8 cellular contexts compared by ENCODE assay signal in genomic region chr19:8571006-8571411, GRCh38. TPM values are rescaled to one million over a fixed set of nuclear protein-coding genes. Genes with fewer than 3 reads are reported as not detected.
DNase-seq lines count a peak whose midpoint lies in the region; ATAC-seq and TF ChIP-seq lines count a peak whose summit lies in the region.

No MANE protein-coding gene starts in this region.

- POLR2A ChIA-PET in SK-N-SH (lab: Yijun Ruan, JAX), result no interaction called here

- H3K4me2 ChIP-seq in SK-N-SH, result peak overlapping the region; percentile 27

- no peaks in the 10 kb centered on the region for H3K36me3 ChIP-seq in SK-N-SH (replicated peaks in 1 of 2; ENCODE audit: control insufficient read depth in 1 of 2, insufficient read depth in 2 of 2, low read length in 1 of 2)
- H3K36me3 ChIP-seq in mucosa of rectum (ENCODE audit: control insufficient read depth in 2 of 2, insufficient read depth in 2 of 2, low read length in 2 of 2), result no peaks in the 10 kb centered on the region
- H3K36me3 ChIP-seq in tibial nerve, result no peaks in the 10 kb centered on the region

- H3F3A ChIP-seq in SK-N-SH (replicated peaks; ENCODE audit: insufficient read depth), result peaks cover 5% of the 10 kb centered on the region

- no peak for TF ChIP-seq POLR2A in tibial nerve (IDR thresholded peaks at IDR 0.05)

- H3K9me2 ChIP-seq in SK-N-SH, result no peaks in the 10 kb centered on the region

- H3K4me1 ChIP-seq in SK-N-SH (ENCODE audit: control insufficient read depth in 1 of 2, insufficient read depth in 2 of 2, low read depth in 1 of 2, low read length in 1 of 2), result peaks cover 0 to 4% of the 10 kb centered on the region in 2 experiments; a peak in 1 of 4 replicates
- H3K4me1 ChIP-seq in mucosa of rectum (ENCODE audit: control insufficient read depth in 2 of 2, insufficient read depth in 2 of 2, low read length in 2 of 2), result peaks cover 7 to 9% of the 10 kb centered on the region in 2 donors
- peaks cover 0 to 13% (median 3%) of the 10 kb centered on the region in 4 donors for H3K4me1 ChIP-seq in tibial nerve

- H2AFZ ChIP-seq in SK-N-SH (ENCODE audit: low read depth), result peak overlapping the region; percentile 57; the same call in 1 of the 2 replicates

- H3K27ac ChIP-seq in SK-N-SH (ENCODE audit: low read depth in 2 of 2, low read length in 1 of 2) (peak overlapping the region in 1 of 2 experiments; percentile 17; a peak in 1 of 4 replicates), mucosa of rectum (ENCODE audit: low read depth in 2 of 2, low read length in 2 of 2) (peak overlapping the region; percentile 7 to 61), tibial nerve (no peak overlapping the region)

- no peaks in the 10 kb centered on the region for H3K79me2 ChIP-seq in SK-N-SH (ENCODE audit: insufficient read depth)

- 0% methylated on average over 5 of the region's 5 CpGs for WGBS in SK-N-SH (ENCODE audit: low lambda C conversion rate)
- WGBS in tibial nerve, 2 donors, result 18 to 44% methylated on average over 3 to 5 of the region's 5 CpGs

- H3K9ac ChIP-seq in SK-N-SH, result no peak overlapping the region
- H3K9ac ChIP-seq in mucosa of rectum (ENCODE audit: low read depth in 1 of 2, low read length in 2 of 2), result no peak overlapping the region

- no peak for ATAC-seq in HG02885 (IDR thresholded peaks at IDR 0.05; ENCODE audit: poor library complexity, unreplicated experiment)
- ATAC-seq in HG03439 (IDR thresholded peaks at IDR 0.05; ENCODE audit: unreplicated experiment), result no peak

- CTCF ChIA-PET in SK-N-SH (lab: Yijun Ruan, JAX), result interaction anchor here (1.4 to 11.0 kb wide), 2 partner anchors 8 to 217 kb away, joined by 4 to 120 read pairs; partner anchors contain the start of gene MYO1F

- TF ChIP-seq CTCF in SK-N-SH (IDR thresholded peaks at IDR 0.05) (no peak), tibial nerve (IDR thresholded peaks at IDR 0.05) (no peak)

- H3K9me3 ChIP-seq in SK-N-SH (no peaks in the 10 kb centered on the region), mucosa of rectum (ENCODE audit: control insufficient read depth in 2 of 2, low read length in 2 of 2) (no peaks in the 10 kb centered on the region), tibial nerve (no peaks in the 10 kb centered on the region)

- H3K27me3 ChIP-seq in SK-N-SH (ENCODE audit: insufficient read depth), result no peaks in the 10 kb centered on the region; the same call in 1 of the 2 replicates
- H3K27me3 ChIP-seq in mucosa of rectum (ENCODE audit: control insufficient read depth in 2 of 2, insufficient read depth in 2 of 2, low read length in 2 of 2), result no peaks in the 10 kb centered on the region
- no peaks in the 10 kb centered on the region for H3K27me3 ChIP-seq in tibial nerve

- DNase-seq in GF-D8 (lab: John Stamatoyannopoulos, UW), result peak; percentile 89
- DNase-seq in SK-N-SH, result no peak
- DNase-seq in amniotic epithelial cell (ENCODE audit: low read depth), result peak; percentile 70
- DNase-seq in tibial nerve (ENCODE audit: low spot score in 2 of 2), result no peak
- no peak for DNase-seq in NCI-H2171 treated with DMSO at 0.1 percent for 48 hours (lab: John Stamatoyannopoulos, UW)

- no peak for TF ChIP-seq EP300 in SK-N-SH (IDR thresholded peaks at IDR 0.05; ENCODE audit: borderline replicate concordance in 1 of 2, low read depth in 1 of 2, low read length in 1 of 2)
- peak in 1 of 2 donors; percentile 40 for TF ChIP-seq EP300 in tibial nerve (IDR thresholded peaks at IDR 0.05)

- H3K4me3 ChIP-seq in SK-N-SH (ENCODE audit: low read depth in 2 of 2, low read length in 1 of 2) (no peak overlapping the region), mucosa of rectum (ENCODE audit: low read length in 2 of 2) (peak overlapping the region in 1 of 2 donors; percentile 41), tibial nerve (no peak overlapping the region)

- H4K20me1 ChIP-seq in SK-N-SH (ENCODE audit: insufficient read depth), result no peaks in the 10 kb centered on the region

- TF ChIP-seq RAD21 in SK-N-SH (IDR thresholded peaks at IDR 0.05; ENCODE audit: low read length), result no peak

TF ChIP-seq in SK-N-SH, 30 proteins besides CTCF, POLR2A, EP300 and RAD21:
- TF ChIP-seq TEAD4 (IDR thresholded peaks at IDR 0.05; ENCODE audit: borderline replicate concordance, insufficient read depth) (no peak), TAF1 (IDR thresholded peaks at IDR 0.05; ENCODE audit: borderline replicate concordance, low read depth, low read length) (no peak), SIN3A (IDR thresholded peaks at IDR 0.05; ENCODE audit: borderline replicate concordance, low read depth, low read length) (no peak), MAX (IDR thresholded peaks at IDR 0.05; ENCODE audit: low read depth) (no peak), REST (IDR thresholded peaks at IDR 0.05; ENCODE audit: low read depth, low read length) (no peak), YY1 (IDR thresholded peaks at IDR 0.05; ENCODE audit: low read depth) (no peak), MEF2A (IDR thresholded peaks at IDR 0.05; ENCODE audit: borderline replicate concordance, low read depth) (no peak), USF1 (IDR thresholded peaks at IDR 0.05; ENCODE audit: borderline replicate concordance, low read depth) (no peak), EZH2phosphoT487 (IDR thresholded peaks at IDR 0.05; ENCODE audit: borderline replicate concordance, low read depth) (no peak), JUND (IDR thresholded peaks at IDR 0.05) (no peak)
- TF ChIP-seq, protein P1, sequence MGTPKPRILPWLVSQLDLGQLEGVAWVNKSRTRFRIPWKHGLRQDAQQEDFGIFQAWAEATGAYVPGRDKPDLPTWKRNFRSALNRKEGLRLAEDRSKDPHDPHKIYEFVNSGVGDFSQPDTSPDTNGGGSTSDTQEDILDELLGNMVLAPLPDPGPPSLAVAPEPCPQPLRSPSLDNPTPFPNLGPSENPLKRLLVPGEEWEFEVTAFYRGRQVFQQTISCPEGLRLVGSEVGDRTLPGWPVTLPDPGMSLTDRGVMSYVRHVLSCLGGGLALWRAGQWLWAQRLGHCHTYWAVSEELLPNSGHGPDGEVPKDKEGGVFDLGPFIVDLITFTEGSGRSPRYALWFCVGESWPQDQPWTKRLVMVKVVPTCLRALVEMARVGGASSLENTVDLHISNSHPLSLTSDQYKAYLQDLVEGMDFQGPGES (IDR thresholded peaks at IDR 0.05; ENCODE audit: low read depth, low read length), result no peak

RNA-seq across cellular contexts. Expression of gene MYO1F, which starts 6.2 kb away (rescaled TPM):
- 0.24 and 0.51 TPM in 2 replicates for polyA plus RNA-seq in SK-N-SH (2012; rRNA removed)
- polyA plus RNA-seq in SK-N-SH (2012; cell fraction: cytosol; rRNA removed), result 0.14 and 0.21 TPM in 2 replicates
- 0.45 and 0.69 TPM in 2 replicates for polyA plus RNA-seq in SK-N-SH (2012; cell fraction: nucleus; rRNA removed)
- 10 to 100 TPM; 20.3 to 61.5 (median 21.7) TPM for total RNA-seq in tibial nerve

RNA-seq across cellular contexts. Expression of gene ADAMTS10, which starts 39.5 kb away (rescaled TPM):
- 3.6 and 5.9 TPM in 2 replicates for polyA plus RNA-seq in SK-N-SH (2012; rRNA removed)
- polyA plus RNA-seq in SK-N-SH (2012; cell fraction: cytosol; rRNA removed), result 0.84 and 1.7 TPM in 2 replicates
- 43.3 and 50.0 TPM in 2 replicates for polyA plus RNA-seq in SK-N-SH (2012; cell fraction: nucleus; rRNA removed)
- total RNA-seq in tibial nerve, result 100 to 1,000 TPM in 1 of 4 donors, 10 to 100 TPM in 3; 37.3 to 140 (median 66.6) TPM

RNA-seq across cellular contexts. Expression of gene ZNF414, which starts 57.0 kb away (rescaled TPM):
- 12.2 and 17.0 TPM in 2 replicates for polyA plus RNA-seq in SK-N-SH (2012; rRNA removed)
- 9.5 and 16.5 TPM in 2 replicates for polyA plus RNA-seq in SK-N-SH (2012; cell fraction: cytosol; rRNA removed)
- 50.0 and 82.9 TPM in 2 replicates for polyA plus RNA-seq in SK-N-SH (2012; cell fraction: nucleus; rRNA removed)
- 10 to 100 TPM; 10.3 to 62.4 (median 21.2) TPM for total RNA-seq in tibial nerve

RNA-seq across cellular contexts. Expression of gene NFILZ, which starts 59.4 kb away (rescaled TPM):
- polyA plus RNA-seq in SK-N-SH (2012; rRNA removed), result not detected in 2 replicates
- not detected in 2 replicates for polyA plus RNA-seq in SK-N-SH (2012; cell fraction: cytosol; rRNA removed)
- not detected in 2 replicates for polyA plus RNA-seq in SK-N-SH (2012; cell fraction: nucleus; rRNA removed)
- total RNA-seq in tibial nerve, result not detected

Comparison
In these comparisons a context has a peak if more than half of its experiments do, and no peak if none do; other contexts are left out.
1. DNase-seq: peak in GF-D8 (single experiment) and amniotic epithelial cell (single experiment); none in SK-N-SH (single experiment), tibial nerve (0 of 2) and NCI-H2171 treated with DMSO at 0.1 percent for 48 hours (single experiment).
2. H3K27ac ChIP-seq: peak in mucosa of rectum (2 of 2); none in tibial nerve (0 of 4).